1 cellular context compared by ENCODE assay signal in the genomic region with DNA sequence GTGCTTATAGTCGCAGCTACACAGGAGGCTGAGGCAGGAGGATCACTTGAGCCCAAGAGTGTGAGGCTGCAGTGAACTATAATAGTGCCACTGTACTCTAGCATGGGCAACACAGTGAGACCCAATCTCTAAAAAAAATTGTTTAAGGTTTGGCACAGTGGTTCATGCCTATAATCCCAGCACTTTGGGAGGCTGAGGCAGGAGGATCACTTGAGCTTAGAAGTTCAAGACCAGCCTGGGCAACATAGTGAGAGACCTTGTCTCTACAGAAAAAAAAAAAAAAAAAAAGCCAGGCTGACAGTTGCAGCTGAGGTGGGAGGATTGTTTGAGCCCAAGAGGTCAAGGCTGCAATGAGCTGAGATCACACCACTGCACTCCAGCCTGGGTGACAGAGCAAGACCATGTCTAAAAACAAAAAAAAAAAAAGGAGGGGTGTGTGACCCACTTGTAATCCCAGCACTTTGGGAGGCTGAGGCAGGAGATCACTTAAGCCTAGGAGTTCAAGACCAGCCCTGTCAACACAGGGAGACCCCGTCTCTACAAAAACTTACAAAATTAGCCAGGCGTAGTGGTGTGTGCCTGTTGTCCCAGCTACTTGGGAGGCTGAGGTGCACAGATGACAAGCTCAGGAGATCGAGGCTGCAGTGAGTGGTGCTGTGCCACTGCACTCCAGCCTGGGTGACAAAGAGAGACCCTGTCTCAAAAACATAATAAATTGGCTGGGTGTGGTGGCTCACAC.
TF ChIP-seq lines count a peak whose summit lies in the region.
"Not testable (repeated sequence)": the region's sequence is repeated elsewhere in the genome, so short reads cannot be mapped to it uniquely, and the experiment has no call there.

No MANE protein-coding gene starts in this region.

TF ChIP-seq in HepG2, 621 proteins besides CTCF, POLR2A, EP300 and RAD21 (continued from another document):
- TF ChIP-seq, protein P1, sequence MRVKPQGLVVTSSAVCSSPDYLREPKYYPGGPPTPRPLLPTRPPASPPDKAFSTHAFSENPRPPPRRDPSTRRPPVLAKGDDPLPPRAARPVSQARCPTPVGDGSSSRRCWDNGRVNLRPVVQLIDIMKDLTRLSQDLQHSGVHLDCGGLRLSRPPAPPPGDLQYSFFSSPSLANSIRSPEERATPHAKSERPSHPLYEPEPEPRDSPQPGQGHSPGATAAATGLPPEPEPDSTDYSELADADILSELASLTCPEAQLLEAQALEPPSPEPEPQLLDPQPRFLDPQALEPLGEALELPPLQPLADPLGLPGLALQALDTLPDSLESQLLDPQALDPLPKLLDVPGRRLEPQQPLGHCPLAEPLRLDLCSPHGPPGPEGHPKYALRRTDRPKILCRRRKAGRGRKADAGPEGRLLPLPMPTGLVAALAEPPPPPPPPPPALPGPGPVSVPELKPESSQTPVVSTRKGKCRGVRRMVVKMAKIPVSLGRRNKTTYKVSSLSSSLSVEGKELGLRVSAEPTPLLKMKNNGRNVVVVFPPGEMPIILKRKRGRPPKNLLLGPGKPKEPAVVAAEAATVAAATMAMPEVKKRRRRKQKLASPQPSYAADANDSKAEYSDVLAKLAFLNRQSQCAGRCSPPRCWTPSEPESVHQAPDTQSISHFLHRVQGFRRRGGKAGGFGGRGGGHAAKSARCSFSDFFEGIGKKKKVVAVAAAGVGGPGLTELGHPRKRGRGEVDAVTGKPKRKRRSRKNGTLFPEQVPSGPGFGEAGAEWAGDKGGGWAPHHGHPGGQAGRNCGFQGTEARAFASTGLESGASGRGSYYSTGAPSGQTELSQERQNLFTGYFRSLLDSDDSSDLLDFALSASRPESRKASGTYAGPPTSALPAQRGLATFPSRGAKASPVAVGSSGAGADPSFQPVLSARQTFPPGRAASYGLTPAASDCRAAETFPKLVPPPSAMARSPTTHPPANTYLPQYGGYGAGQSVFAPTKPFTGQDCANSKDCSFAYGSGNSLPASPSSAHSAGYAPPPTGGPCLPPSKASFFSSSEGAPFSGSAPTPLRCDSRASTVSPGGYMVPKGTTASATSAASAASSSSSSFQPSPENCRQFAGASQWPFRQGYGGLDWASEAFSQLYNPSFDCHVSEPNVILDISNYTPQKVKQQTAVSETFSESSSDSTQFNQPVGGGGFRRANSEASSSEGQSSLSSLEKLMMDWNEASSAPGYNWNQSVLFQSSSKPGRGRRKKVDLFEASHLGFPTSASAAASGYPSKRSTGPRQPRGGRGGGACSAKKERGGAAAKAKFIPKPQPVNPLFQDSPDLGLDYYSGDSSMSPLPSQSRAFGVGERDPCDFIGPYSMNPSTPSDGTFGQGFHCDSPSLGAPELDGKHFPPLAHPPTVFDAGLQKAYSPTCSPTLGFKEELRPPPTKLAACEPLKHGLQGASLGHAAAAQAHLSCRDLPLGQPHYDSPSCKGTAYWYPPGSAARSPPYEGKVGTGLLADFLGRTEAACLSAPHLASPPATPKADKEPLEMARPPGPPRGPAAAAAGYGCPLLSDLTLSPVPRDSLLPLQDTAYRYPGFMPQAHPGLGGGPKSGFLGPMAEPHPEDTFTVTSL (CRISPR knock-in tag; IDR thresholded peaks at IDR 0.05; ENCODE audit: borderline replicate concordance), result peak; percentile 12; the same call in 1 of the 2 replicates
- TF ChIP-seq ZBTB20 (CRISPR knock-in tag; IDR thresholded peaks at IDR 0.05; ENCODE audit: borderline replicate concordance, low read depth) (peak; percentile 19; the same call in 1 of the 2 replicates), YEATS4 (CRISPR knock-in tag; IDR thresholded peaks at IDR 0.05; ENCODE audit: borderline replicate concordance) (0 out of 2 replicates have a peak, but pooled peaks have one; percentile 29), RXRB (CRISPR knock-in tag; IDR thresholded peaks at IDR 0.05; ENCODE audit: borderline replicate concordance) (peak; percentile 61; the same call in 1 of the 2 replicates), HDAC1 (CRISPR knock-in tag; IDR thresholded peaks at IDR 0.05) (peak; percentile 75; the same call in 1 of the 2 replicates), FOXP1 (CRISPR knock-in tag; IDR thresholded peaks at IDR 0.05) (peak; percentile 42; the same call in 1 of the 2 replicates), ZMYM3 (CRISPR knock-in tag; IDR thresholded peaks at IDR 0.05) (peak; percentile 96), MIER3 (CRISPR knock-in tag; IDR thresholded peaks at IDR 0.05; ENCODE audit: borderline replicate concordance) (peak; percentile 38; the same call in 1 of the 2 replicates), ZNF460 (CRISPR knock-in tag; IDR thresholded peaks at IDR 0.05; ENCODE audit: borderline replicate concordance) (0 out of 2 replicates have a peak, but pooled peaks have one; percentile 10), SOX6 (CRISPR knock-in tag; IDR thresholded peaks at IDR 0.05) (peak; percentile 82), ZSCAN25 (CRISPR knock-in tag; IDR thresholded peaks at IDR 0.05) (peak; percentile 69; the same call in 1 of the 2 replicates), ZMYM4 (CRISPR knock-in tag; IDR thresholded peaks at IDR 0.05) (peak; percentile 58), GATAD2A (CRISPR knock-in tag; IDR thresholded peaks at IDR 0.05) (peak; percentile 63), SP4 (CRISPR knock-in tag; IDR thresholded peaks at IDR 0.05) (peak; percentile 68; the same call in 1 of the 2 replicates)
- TF ChIP-seq, protein P2, sequence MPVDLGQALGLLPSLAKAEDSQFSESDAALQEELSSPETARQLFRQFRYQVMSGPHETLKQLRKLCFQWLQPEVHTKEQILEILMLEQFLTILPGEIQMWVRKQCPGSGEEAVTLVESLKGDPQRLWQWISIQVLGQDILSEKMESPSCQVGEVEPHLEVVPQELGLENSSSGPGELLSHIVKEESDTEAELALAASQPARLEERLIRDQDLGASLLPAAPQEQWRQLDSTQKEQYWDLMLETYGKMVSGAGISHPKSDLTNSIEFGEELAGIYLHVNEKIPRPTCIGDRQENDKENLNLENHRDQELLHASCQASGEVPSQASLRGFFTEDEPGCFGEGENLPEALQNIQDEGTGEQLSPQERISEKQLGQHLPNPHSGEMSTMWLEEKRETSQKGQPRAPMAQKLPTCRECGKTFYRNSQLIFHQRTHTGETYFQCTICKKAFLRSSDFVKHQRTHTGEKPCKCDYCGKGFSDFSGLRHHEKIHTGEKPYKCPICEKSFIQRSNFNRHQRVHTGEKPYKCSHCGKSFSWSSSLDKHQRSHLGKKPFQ (CRISPR knock-in tag; IDR thresholded peaks at IDR 0.05; ENCODE audit: insufficient replicate concordance), result peak; percentile 93
- not testable (repeated sequence) for TF ChIP-seq FOXP1, SOX6 (IDR thresholded peaks at IDR 0.05)
- TF ChIP-seq, protein P3, sequence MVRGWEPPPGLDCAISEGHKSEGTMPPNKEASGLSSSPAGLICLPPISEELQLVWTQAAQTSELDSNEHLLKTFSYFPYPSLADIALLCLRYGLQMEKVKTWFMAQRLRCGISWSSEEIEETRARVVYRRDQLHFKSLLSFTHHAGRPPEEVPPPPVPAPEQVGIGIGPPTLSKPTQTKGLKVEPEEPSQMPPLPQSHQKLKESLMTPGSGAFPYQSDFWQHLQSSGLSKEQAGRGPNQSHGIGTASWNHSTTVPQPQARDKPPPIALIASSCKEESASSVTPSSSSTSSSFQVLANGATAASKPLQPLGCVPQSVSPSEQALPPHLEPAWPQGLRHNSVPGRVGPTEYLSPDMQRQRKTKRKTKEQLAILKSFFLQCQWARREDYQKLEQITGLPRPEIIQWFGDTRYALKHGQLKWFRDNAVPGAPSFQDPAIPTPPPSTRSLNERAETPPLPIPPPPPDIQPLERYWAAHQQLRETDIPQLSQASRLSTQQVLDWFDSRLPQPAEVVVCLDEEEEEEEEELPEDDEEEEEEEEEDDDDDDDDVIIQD (CRISPR knock-in tag; IDR thresholded peaks at IDR 0.05; ENCODE audit: low read depth), result peak; percentile 28; the same call in 1 of the 2 replicates
- TF ChIP-seq, protein P4, sequence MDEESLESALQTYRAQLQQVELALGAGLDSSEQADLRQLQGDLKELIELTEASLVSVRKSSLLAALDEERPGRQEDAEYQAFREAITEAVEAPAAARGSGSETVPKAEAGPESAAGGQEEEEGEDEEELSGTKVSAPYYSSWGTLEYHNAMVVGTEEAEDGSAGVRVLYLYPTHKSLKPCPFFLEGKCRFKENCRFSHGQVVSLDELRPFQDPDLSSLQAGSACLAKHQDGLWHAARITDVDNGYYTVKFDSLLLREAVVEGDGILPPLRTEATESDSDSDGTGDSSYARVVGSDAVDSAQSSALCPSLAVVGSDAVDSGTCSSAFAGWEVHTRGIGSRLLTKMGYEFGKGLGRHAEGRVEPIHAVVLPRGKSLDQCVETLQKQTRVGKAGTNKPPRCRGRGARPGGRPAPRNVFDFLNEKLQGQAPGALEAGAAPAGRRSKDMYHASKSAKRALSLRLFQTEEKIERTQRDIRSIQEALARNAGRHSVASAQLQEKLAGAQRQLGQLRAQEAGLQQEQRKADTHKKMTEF (CRISPR knock-in tag; IDR thresholded peaks at IDR 0.05), result peak; percentile 51; the same call in 1 of the 2 replicates
- TF ChIP-seq, protein P5, sequence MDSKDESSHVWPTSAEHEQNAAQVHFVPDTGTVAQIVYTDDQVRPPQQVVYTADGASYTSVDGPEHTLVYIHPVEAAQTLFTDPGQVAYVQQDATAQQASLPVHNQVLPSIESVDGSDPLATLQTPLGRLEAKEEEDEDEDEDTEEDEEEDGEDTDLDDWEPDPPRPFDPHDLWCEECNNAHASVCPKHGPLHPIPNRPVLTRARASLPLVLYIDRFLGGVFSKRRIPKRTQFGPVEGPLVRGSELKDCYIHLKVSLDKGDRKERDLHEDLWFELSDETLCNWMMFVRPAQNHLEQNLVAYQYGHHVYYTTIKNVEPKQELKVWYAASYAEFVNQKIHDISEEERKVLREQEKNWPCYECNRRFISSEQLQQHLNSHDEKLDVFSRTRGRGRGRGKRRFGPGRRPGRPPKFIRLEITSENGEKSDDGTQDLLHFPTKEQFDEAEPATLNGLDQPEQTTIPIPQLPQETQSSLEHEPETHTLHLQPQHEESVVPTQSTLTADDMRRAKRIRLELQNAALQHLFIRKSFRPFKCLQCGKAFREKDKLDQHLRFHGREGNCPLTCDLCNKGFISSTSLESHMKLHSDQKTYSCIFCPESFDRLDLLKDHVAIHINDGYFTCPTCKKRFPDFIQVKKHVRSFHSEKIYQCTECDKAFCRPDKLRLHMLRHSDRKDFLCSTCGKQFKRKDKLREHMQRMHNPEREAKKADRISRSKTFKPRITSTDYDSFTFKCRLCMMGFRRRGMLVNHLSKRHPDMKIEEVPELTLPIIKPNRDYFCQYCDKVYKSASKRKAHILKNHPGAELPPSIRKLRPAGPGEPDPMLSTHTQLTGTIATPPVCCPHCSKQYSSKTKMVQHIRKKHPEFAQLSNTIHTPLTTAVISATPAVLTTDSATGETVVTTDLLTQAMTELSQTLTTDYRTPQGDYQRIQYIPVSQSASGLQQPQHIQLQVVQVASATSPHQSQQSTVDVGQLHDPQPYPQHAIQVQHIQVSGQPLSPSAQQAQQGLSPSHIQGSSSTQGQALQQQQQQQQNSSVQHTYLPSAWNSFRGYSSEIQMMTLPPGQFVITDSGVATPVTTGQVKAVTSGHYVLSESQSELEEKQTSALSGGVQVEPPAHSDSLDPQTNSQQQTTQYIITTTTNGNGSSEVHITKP (CRISPR knock-in tag; IDR thresholded peaks at IDR 0.05; ENCODE audit: low read depth), result peak; percentile 80
